10 cellular contexts compared by ENCODE assay signal in the genomic region with DNA sequence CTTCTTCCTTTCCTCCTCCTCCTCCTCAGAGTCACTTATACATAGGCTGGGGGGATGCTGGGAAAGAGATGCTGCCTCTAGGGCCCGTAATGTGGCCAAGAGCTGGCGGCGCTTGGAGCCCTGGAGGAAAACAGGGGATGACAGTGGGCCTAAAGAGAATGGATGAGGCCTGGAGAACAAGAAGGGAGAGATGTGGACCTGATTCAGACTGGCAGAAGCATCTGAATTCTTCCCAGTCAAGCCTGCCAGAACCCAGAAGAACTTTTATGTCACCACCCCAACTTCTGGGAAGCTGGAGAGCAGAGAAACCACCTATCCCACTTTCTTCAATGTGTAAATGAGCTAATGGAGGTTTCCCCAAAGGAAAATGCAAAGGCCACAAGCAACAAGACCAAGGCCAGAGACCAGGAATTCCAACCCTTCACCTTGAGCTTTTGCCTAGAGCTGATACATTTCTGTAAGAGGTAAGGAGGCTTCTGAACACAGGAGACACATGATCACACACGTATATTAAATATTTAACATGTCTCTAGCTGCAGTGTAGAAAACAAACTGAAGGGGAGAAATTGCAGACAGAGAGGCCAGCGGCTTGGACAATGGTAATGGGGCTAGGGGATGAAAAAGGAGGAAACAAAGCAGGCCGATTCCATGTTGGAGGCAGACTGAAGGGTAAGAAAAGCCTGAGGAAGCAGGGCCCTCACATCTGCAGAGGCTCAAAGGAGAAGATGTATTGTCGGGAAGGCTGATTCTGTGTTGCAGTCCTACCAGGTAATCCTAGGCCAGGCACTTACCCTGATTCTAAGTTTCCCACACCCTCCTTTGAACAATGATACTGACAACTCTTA. TPM values are rescaled to one million over a fixed set of nuclear protein-coding genes. Genes with fewer than 3 reads are reported as not detected.
DNase-seq lines count a peak whose midpoint lies in the region; ATAC-seq, FAIRE-seq and TF ChIP-seq lines count a peak whose summit lies in the region.
"Had no signal": no experiment of that assay in that cellular context is flagged by ENCODE, and none has a peak within 500 bp of the region (broad histone marks: within the 10 kb centered on the region; RNA-seq: fewer than 3 reads in every experiment).

No MANE protein-coding gene starts in this region.

- peaks cover 0 to 44% (median 6%) of the 10 kb centered on the region in 3 donors for H3K36me3 Mint-ChIP-seq in CD8-positive, alpha-beta memory T cell

- FAIRE-seq in pancreas (lab: Jason Lieb, UNC) = no peak

- peak overlapping the region; percentile 91 for H3K27ac ChIP-seq in CD8-positive, alpha-beta memory T cell (ENCODE audit: low read depth, low read length)
- H3K27ac ChIP-seq in esophagus squamous epithelium (peak overlapping the region; percentile 4 to 99 (median 92)), pancreas (no peak overlapping the region)

- no peak for TF ChIP-seq POLR2A in esophagus squamous epithelium (IDR thresholded peaks at IDR 0.05)

- ATAC-seq in pancreas (no peak), HG03095 (IDR thresholded peaks at IDR 0.05; ENCODE audit: unreplicated experiment) (no peak), GM19328 (IDR thresholded peaks at IDR 0.05; ENCODE audit: unreplicated experiment) (no peak)

- peaks cover 45% of the 10 kb centered on the region for H3K4me1 ChIP-seq in CD8-positive, alpha-beta memory T cell (ENCODE audit: insufficient read depth, low read length)
- H3K4me1 ChIP-seq in NT2/D1 (ENCODE audit: insufficient read depth, insufficient read length) (peaks cover 4% of the 10 kb centered on the region), esophagus squamous epithelium (peaks cover 22 to 70% (median 44%) of the 10 kb centered on the region in 3 donors), pancreas (peaks cover 17 to 41% (median 21%) of the 10 kb centered on the region in 3 donors)

- H3K9ac ChIP-seq in NT2/D1 (ENCODE audit: insufficient read length, low read depth) = peak overlapping the region; percentile 91

- peak overlapping the region; percentile 86 for H3K4me3 ChIP-seq in CD8-positive, alpha-beta memory T cell (ENCODE audit: low read length)
- H3K4me3 ChIP-seq in NT2/D1 (ENCODE audit: insufficient read length, low read depth) = peak overlapping the region; percentile 84
- peak overlapping the region; percentile 81 to 92 (median 86) for H3K4me3 ChIP-seq in esophagus squamous epithelium
- peak overlapping the region; percentile 60 to 93 (median 81) for H3K4me3 ChIP-seq in pancreas

- H3K9me3 ChIP-seq in CD8-positive, alpha-beta memory T cell (ENCODE audit: low read length) = no peaks in the 10 kb centered on the region
- no peaks in the 10 kb centered on the region for H3K9me3 ChIP-seq in NT2/D1 (ENCODE audit: insufficient read depth, low read length)
- no peaks in the 10 kb centered on the region for H3K9me3 ChIP-seq in esophagus squamous epithelium
- no peaks in the 10 kb centered on the region for H3K9me3 ChIP-seq in pancreas

- CTCF ChIA-PET in CD8-positive, alpha-beta memory T cell (lab: Charles Lee) = interaction anchor here (1.0 to 4.6 kb wide), 6 partner anchors 9 to 120 kb away, joined by 3 to 68 read pairs (median 6); a partner anchor contains a TSS

- peaks cover 22 to 31% (median 27%) of the 10 kb centered on the region in 3 donors for H3K4me1 Mint-ChIP-seq in CD8-positive, alpha-beta memory T cell

- DNase-seq in CD8-positive, alpha-beta memory T cell = no peak
- DNase-seq in NT2/D1 (ENCODE audit: low read depth, low spot score) (no peak), esophagus squamous epithelium (lab: John Stamatoyannopoulos, UW) (no peak), pancreas (no peak), D341Med (ENCODE audit: low spot score) (no peak), NCI-H2227 treated with DMSO at 0.1 percent for 48 hours (lab: John Stamatoyannopoulos, UW) (no peak)
- DNase-seq: NCI-H2029 had no signal

- H3K27me3 Mint-ChIP-seq in CD8-positive, alpha-beta memory T cell = no peaks in the 10 kb centered on the region
- H3K27me3 Mint-ChIP-seq: activated naive CD4-positive, alpha-beta T cell treated with anti-CD3 and anti-CD28 coated beads, Interleukin-2, amount 50 U/mL, for 24 hours had no signal

- TF ChIP-seq CTCF in esophagus squamous epithelium (IDR thresholded peaks at IDR 0.05) = no peak
- TF ChIP-seq CTCF in pancreas (IDR thresholded peaks at IDR 0.05) = no peak

- H3K36me3 ChIP-seq in CD8-positive, alpha-beta memory T cell (ENCODE audit: insufficient read depth, low read length) = peaks cover 29% of the 10 kb centered on the region
- H3K36me3 ChIP-seq in NT2/D1 (ENCODE audit: insufficient read depth, insufficient read length, low read length) = peaks cover 65% of the 10 kb centered on the region
- H3K36me3 ChIP-seq in esophagus squamous epithelium = peaks cover 9 to 48% (median 20%) of the 10 kb centered on the region in 3 donors
- peaks cover 0 to 17% (median 10%) of the 10 kb centered on the region in 3 donors for H3K36me3 ChIP-seq in pancreas

- intact Hi-C loops in esophagus squamous epithelium (cut with DNase I) = loop anchor here (5.0 kb wide), 1 partner anchor 80 kb away; a partner anchor contains a TSS
- intact Hi-C loops in pancreas (cut with DNase I) = no loop called here

- POLR2A ChIA-PET in CD8-positive, alpha-beta memory T cell (lab: Charles Lee) = interaction anchor here (0.7 to 3.9 kb wide), 3 partner anchors 10 to 81 kb away, joined by 12 to 35 read pairs (median 29); a partner anchor contains a TSS

- no peak overlapping the region for H3K4me3 Mint-ChIP-seq in CD8-positive, alpha-beta memory T cell

- H3K9me3 Mint-ChIP-seq in CD8-positive, alpha-beta memory T cell = no peaks in the 10 kb centered on the region
- H3K9me3 Mint-ChIP-seq: activated naive CD4-positive, alpha-beta T cell treated with anti-CD3 and anti-CD28 coated beads, Interleukin-2, amount 50 U/mL, for 24 hours had no signal

- 15 to 44% methylated on average over 4 to 7 of the region's 7 CpGs for WGBS in esophagus squamous epithelium, 2 donors
- 47% methylated on average over 7 of the region's 7 CpGs for WGBS in pancreas, 2 donors

- H3K27ac Mint-ChIP-seq in CD8-positive, alpha-beta memory T cell = peak overlapping the region in 4 of 8 donors; percentile 30 to 91 (median 78)
- H3K27ac Mint-ChIP-seq: activated naive CD4-positive, alpha-beta T cell treated with anti-CD3 and anti-CD28 coated beads, Interleukin-2, amount 50 U/mL, for 24 hours had no signal

- H3K27me3 ChIP-seq in CD8-positive, alpha-beta memory T cell (ENCODE audit: insufficient read depth, low read length, poor library complexity, severe bottlenecking) = no peaks in the 10 kb centered on the region
- H3K27me3 ChIP-seq in NT2/D1 (ENCODE audit: insufficient read depth, insufficient read length) = no peaks in the 10 kb centered on the region
- no peaks in the 10 kb centered on the region for H3K27me3 ChIP-seq in esophagus squamous epithelium
- no peaks in the 10 kb centered on the region for H3K27me3 ChIP-seq in pancreas

RNA-seq across cellular contexts. Expression of a gene that starts 1.1 kb away (rescaled TPM):
- total RNA-seq in CD8-positive, alpha-beta memory T cell = 10 to 100 TPM; 42.0 to 44.7 TPM
- polyA plus RNA-seq in CD8-positive, alpha-beta memory T cell = 21.1 TPM
- 10 to 100 TPM; 10.9 to 23.5 (median 15.7) TPM for total RNA-seq in esophagus squamous epithelium
- total RNA-seq in pancreas = 10 to 100 TPM in 2 of 6 donors, 1 to 10 TPM in 4; 6.3 to 15.0 (median 8.7) TPM
- 10 to 100 TPM; 16.6 to 25.0 TPM for polyA plus RNA-seq in pancreas

RNA-seq across cellular contexts. Expression of a gene that starts 1.3 kb away (rescaled TPM):
- total RNA-seq in CD8-positive, alpha-beta memory T cell = 10 to 100 TPM; 90.1 to 92.6 TPM
- 111 TPM for polyA plus RNA-seq in CD8-positive, alpha-beta memory T cell
- total RNA-seq in esophagus squamous epithelium (100 to 1,000 TPM in 1 of 4 donors, 10 to 100 TPM in 3; 34.5 to 128 (median 49.5) TPM), pancreas (10 to 100 TPM; 47.9 to 90.0 (median 67.4) TPM)
- 100 to 1,000 TPM in 1 of 2 donors, 10 to 100 TPM in 1; 98.5 to 137 TPM for polyA plus RNA-seq in pancreas

RNA-seq across cellular contexts. Expression of a gene that starts 9.7 kb away (rescaled TPM):
- total RNA-seq in CD8-positive, alpha-beta memory T cell = 100 to 1,000 TPM; 173 to 175 TPM
- polyA plus RNA-seq in CD8-positive, alpha-beta memory T cell = 336 TPM
- total RNA-seq in esophagus squamous epithelium (10 to 100 TPM; 31.9 to 69.2 (median 48.6) TPM), pancreas (10 to 100 TPM; 53.5 to 96.7 (median 75.6) TPM)
- 100 to 1,000 TPM; 116 TPM for polyA plus RNA-seq in pancreas

RNA-seq across cellular contexts. Expression of a gene that starts 16.9 kb away (rescaled TPM):
- total RNA-seq in CD8-positive, alpha-beta memory T cell = 10 to 100 TPM; 57.2 to 61.6 TPM
- polyA plus RNA-seq in CD8-positive, alpha-beta memory T cell = 165 TPM
- total RNA-seq in esophagus squamous epithelium (10 to 100 TPM; 15.4 to 34.9 (median 27.8) TPM), pancreas (10 to 100 TPM; 19.6 to 88.6 (median 24.6) TPM)
- polyA plus RNA-seq in pancreas = 10 to 100 TPM; 21.0 to 33.0 TPM

RNA-seq across cellular contexts. Expression of a gene that starts 53.3 kb away (rescaled TPM):
- under 1 TPM; 0.89 to 0.96 TPM for total RNA-seq in CD8-positive, alpha-beta memory T cell
- 1.5 TPM for polyA plus RNA-seq in CD8-positive, alpha-beta memory T cell
- total RNA-seq in esophagus squamous epithelium (1 to 10 TPM; 1.1 to 9.9 (median 2.3) TPM), pancreas (1 to 10 TPM; 2.3 to 4.1 (median 3.3) TPM)
- 1 to 10 TPM; 4.0 to 4.8 TPM for polyA plus RNA-seq in pancreas

Comparison
In these comparisons a context has a peak if more than half of its experiments do, and no peak if none do; other contexts are left out.
1. H3K27ac ChIP-seq: peak in CD8-positive, alpha-beta memory T cell (single experiment) and esophagus squamous epithelium (4 of 4); none in pancreas (0 of 4).
2. Peak in every context shown above with its lines, with median percentiles within 50 percentile points of each other: H3K4me3 ChIP-seq.